In the genomic region with DNA sequence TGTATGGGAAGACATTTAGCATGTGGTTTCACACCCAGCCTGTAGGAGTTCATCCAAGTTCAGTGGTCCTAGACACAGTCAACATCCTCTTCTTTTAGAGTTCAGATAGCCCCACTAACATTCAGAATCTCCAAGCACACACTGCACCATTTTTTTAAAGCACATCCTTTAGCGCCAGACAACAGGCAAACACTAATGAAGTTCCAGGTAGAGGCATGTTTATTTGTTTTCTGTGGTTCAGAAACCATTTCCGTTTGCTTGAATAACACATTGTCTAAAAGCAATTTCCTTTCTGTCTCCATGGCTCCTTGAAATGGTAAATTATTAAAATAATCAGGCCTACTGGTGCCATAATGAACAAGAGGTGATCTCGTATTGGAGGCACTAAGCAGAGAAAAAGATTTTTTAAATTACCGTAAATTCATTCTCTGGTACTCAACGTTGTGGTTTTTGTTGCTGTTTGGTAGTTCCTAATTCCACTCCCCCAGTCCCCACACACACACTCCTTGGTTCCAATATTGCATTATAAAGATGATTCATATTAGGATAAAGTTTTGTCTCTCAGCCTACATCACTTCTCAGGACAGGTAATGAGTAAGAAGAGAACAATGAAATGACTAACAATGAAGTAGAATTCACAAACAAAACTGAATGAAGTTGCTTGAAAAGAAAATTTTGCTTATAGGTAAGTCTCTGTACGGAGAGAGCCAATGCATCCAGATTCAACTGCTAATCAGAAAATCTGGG, we compare ENCODE assay signal across 1 cellular context.
TF ChIP-seq lines count a peak whose summit lies in the region.

No MANE protein-coding gene starts in this region.

TF ChIP-seq in GM12878, 131 proteins besides CTCF, POLR2A, EP300 and RAD21 (continued from another document and continues in another):
- TF ChIP-seq, protein P1, sequence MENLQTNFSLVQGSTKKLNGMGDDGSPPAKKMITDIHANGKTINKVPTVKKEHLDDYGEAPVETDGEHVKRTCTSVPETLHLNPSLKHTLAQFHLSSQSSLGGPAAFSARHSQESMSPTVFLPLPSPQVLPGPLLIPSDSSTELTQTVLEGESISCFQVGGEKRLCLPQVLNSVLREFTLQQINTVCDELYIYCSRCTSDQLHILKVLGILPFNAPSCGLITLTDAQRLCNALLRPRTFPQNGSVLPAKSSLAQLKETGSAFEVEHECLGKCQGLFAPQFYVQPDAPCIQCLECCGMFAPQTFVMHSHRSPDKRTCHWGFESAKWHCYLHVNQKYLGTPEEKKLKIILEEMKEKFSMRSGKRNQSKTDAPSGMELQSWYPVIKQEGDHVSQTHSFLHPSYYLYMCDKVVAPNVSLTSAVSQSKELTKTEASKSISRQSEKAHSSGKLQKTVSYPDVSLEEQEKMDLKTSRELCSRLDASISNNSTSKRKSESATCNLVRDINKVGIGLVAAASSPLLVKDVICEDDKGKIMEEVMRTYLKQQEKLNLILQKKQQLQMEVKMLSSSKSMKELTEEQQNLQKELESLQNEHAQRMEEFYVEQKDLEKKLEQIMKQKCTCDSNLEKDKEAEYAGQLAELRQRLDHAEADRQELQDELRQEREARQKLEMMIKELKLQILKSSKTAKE (IDR thresholded peaks at IDR 0.05; ENCODE audit: low read depth, poor library complexity, severe bottlenecking) = peak; percentile 32
- TF ChIP-seq MXI1 (IDR thresholded peaks at IDR 0.05; ENCODE audit: low read depth, low read length) = no peak
- TF ChIP-seq, protein P2, sequence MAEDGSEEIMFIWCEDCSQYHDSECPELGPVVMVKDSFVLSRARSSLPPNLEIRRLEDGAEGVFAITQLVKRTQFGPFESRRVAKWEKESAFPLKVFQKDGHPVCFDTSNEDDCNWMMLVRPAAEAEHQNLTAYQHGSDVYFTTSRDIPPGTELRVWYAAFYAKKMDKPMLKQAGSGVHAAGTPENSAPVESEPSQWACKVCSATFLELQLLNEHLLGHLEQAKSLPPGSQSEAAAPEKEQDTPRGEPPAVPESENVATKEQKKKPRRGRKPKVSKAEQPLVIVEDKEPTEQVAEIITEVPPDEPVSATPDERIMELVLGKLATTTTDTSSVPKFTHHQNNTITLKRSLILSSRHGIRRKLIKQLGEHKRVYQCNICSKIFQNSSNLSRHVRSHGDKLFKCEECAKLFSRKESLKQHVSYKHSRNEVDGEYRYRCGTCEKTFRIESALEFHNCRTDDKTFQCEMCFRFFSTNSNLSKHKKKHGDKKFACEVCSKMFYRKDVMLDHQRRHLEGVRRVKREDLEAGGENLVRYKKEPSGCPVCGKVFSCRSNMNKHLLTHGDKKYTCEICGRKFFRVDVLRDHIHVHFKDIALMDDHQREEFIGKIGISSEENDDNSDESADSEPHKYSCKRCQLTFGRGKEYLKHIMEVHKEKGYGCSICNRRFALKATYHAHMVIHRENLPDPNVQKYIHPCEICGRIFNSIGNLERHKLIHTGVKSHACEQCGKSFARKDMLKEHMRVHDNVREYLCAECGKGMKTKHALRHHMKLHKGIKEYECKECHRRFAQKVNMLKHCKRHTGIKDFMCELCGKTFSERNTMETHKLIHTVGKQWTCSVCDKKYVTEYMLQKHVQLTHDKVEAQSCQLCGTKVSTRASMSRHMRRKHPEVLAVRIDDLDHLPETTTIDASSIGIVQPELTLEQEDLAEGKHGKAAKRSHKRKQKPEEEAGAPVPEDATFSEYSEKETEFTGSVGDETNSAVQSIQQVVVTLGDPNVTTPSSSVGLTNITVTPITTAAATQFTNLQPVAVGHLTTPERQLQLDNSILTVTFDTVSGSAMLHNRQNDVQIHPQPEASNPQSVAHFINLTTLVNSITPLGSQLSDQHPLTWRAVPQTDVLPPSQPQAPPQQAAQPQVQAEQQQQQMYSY (CRISPR knock-in tag; IDR thresholded peaks at IDR 0.05) = no peak
- peak; percentile 55; the same call in 1 of the 2 replicates for TF ChIP-seq JUND (IDR thresholded peaks at IDR 0.05; ENCODE audit: low read depth, low read length)
- no peak for TF ChIP-seq MEF2B (IDR thresholded peaks at IDR 0.05; ENCODE audit: partially characterized antibody, poor library complexity, severe bottlenecking)
- TF ChIP-seq PAX5 (IDR thresholded peaks at IDR 0.05; ENCODE audit: borderline replicate concordance, low read depth, low read length) = 0 out of 2 replicates have a peak, but pooled peaks have one; percentile 33
- TF ChIP-seq CREB1 (IDR thresholded peaks at IDR 0.05; ENCODE audit: low read depth) = peak; percentile 62; the same call in 1 of the 2 replicates
- TF ChIP-seq PML (IDR thresholded peaks at IDR 0.05; ENCODE audit: low read length) = peak; percentile 87
- TF ChIP-seq IKZF2 (IDR thresholded peaks at IDR 0.05) = peak; percentile 75 to 83; a peak in 3 of 4 replicates
- peak; percentile 62 for TF ChIP-seq MTA2 (IDR thresholded peaks at IDR 0.05; ENCODE audit: low read depth)
- TF ChIP-seq SRF (IDR thresholded peaks at IDR 0.05; ENCODE audit: low read depth in 2 of 2, low read length in 2 of 2) = peak in 1 of 2 experiments; percentile 79; a peak in 1 of 4 replicates
- TF ChIP-seq, protein P3, sequence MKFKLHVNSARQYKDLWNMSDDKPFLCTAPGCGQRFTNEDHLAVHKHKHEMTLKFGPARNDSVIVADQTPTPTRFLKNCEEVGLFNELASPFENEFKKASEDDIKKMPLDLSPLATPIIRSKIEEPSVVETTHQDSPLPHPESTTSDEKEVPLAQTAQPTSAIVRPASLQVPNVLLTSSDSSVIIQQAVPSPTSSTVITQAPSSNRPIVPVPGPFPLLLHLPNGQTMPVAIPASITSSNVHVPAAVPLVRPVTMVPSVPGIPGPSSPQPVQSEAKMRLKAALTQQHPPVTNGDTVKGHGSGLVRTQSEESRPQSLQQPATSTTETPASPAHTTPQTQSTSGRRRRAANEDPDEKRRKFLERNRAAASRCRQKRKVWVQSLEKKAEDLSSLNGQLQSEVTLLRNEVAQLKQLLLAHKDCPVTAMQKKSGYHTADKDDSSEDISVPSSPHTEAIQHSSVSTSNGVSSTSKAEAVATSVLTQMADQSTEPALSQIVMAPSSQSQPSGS (IDR thresholded peaks at IDR 0.05; ENCODE audit: low read length) = peak; percentile 98
- TF ChIP-seq KLF5 (IDR thresholded peaks at IDR 0.05; ENCODE audit: partially characterized antibody) = no peak
- TF ChIP-seq, protein P4, sequence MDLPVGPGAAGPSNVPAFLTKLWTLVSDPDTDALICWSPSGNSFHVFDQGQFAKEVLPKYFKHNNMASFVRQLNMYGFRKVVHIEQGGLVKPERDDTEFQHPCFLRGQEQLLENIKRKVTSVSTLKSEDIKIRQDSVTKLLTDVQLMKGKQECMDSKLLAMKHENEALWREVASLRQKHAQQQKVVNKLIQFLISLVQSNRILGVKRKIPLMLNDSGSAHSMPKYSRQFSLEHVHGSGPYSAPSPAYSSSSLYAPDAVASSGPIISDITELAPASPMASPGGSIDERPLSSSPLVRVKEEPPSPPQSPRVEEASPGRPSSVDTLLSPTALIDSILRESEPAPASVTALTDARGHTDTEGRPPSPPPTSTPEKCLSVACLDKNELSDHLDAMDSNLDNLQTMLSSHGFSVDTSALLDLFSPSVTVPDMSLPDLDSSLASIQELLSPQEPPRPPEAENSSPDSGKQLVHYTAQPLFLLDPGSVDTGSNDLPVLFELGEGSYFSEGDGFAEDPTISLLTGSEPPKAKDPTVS (IDR thresholded peaks at IDR 0.05; ENCODE audit: low read depth, low read length) = no peak
- peak; percentile 97 for TF ChIP-seq IRF4 (IDR thresholded peaks at IDR 0.05; ENCODE audit: low read depth, low read length)
- TF ChIP-seq MEF2A (IDR thresholded peaks at IDR 0.05; ENCODE audit: insufficient read depth, low read depth, low read length) = peak; percentile 80
- TF ChIP-seq, protein P5, sequence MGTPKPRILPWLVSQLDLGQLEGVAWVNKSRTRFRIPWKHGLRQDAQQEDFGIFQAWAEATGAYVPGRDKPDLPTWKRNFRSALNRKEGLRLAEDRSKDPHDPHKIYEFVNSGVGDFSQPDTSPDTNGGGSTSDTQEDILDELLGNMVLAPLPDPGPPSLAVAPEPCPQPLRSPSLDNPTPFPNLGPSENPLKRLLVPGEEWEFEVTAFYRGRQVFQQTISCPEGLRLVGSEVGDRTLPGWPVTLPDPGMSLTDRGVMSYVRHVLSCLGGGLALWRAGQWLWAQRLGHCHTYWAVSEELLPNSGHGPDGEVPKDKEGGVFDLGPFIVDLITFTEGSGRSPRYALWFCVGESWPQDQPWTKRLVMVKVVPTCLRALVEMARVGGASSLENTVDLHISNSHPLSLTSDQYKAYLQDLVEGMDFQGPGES (IDR thresholded peaks at IDR 0.05) = no peak
- TF ChIP-seq, protein P6, sequence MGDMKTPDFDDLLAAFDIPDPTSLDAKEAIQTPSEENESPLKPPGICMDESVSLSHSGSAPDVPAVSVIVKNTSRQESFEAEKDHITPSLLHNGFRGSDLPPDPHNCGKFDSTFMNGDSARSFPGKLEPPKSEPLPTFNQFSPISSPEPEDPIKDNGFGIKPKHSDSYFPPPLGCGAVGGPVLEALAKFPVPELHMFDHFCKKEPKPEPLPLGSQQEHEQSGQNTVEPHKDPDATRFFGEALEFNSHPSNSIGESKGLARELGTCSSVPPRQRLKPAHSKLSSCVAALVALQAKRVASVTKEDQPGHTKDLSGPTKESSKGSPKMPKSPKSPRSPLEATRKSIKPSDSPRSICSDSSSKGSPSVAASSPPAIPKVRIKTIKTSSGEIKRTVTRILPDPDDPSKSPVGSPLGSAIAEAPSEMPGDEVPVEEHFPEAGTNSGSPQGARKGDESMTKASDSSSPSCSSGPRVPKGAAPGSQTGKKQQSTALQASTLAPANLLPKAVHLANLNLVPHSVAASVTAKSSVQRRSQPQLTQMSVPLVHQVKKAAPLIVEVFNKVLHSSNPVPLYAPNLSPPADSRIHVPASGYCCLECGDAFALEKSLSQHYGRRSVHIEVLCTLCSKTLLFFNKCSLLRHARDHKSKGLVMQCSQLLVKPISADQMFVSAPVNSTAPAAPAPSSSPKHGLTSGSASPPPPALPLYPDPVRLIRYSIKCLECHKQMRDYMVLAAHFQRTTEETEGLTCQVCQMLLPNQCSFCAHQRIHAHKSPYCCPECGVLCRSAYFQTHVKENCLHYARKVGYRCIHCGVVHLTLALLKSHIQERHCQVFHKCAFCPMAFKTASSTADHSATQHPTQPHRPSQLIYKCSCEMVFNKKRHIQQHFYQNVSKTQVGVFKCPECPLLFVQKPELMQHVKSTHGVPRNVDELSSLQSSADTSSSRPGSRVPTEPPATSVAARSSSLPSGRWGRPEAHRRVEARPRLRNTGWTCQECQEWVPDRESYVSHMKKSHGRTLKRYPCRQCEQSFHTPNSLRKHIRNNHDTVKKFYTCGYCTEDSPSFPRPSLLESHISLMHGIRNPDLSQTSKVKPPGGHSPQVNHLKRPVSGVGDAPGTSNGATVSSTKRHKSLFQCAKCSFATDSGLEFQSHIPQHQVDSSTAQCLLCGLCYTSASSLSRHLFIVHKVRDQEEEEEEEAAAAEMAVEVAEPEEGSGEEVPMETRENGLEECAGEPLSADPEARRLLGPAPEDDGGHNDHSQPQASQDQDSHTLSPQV (IDR thresholded peaks at IDR 0.05) = no peak
- TF ChIP-seq CHD4 (IDR thresholded peaks at IDR 0.05) = no peak
- TF ChIP-seq GABPA (IDR thresholded peaks at IDR 0.05; ENCODE audit: low read depth) = peak; percentile 78
- no peak for TF ChIP-seq NFYA (IDR thresholded peaks at IDR 0.05; ENCODE audit: borderline replicate concordance, low read depth, low read length)
- peak; percentile 96 for TF ChIP-seq FOXM1 (IDR thresholded peaks at IDR 0.05; ENCODE audit: low read depth, low read length)
- TF ChIP-seq TCF12 (IDR thresholded peaks at IDR 0.05; ENCODE audit: low read depth, low read length) = no peak
- TF ChIP-seq JUNB (IDR thresholded peaks at IDR 0.05) = peak; percentile 100
- peak; percentile 99 for TF ChIP-seq NFIC (IDR thresholded peaks at IDR 0.05; ENCODE audit: low read depth, low read length)
- no peak for TF ChIP-seq SMARCA5 (IDR thresholded peaks at IDR 0.05)
- no peak for TF ChIP-seq RCOR1 (conservative IDR thresholded peaks at IDR 0.05; ENCODE audit: low read depth, low read length)
- TF ChIP-seq TCF3 (IDR thresholded peaks at IDR 0.05; ENCODE audit: borderline replicate concordance, insufficient read depth, low read depth, low read length) = no peak
- TF ChIP-seq, protein P7, sequence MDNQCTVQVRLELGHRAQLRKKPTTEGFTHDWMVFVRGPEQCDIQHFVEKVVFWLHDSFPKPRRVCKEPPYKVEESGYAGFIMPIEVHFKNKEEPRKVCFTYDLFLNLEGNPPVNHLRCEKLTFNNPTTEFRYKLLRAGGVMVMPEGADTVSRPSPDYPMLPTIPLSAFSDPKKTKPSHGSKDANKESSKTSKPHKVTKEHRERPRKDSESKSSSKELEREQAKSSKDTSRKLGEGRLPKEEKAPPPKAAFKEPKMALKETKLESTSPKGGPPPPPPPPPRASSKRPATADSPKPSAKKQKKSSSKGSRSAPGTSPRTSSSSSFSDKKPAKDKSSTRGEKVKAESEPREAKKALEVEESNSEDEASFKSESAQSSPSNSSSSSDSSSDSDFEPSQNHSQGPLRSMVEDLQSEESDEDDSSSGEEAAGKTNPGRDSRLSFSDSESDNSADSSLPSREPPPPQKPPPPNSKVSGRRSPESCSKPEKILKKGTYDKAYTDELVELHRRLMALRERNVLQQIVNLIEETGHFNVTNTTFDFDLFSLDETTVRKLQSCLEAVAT (IDR thresholded peaks at IDR 0.05) = no peak
- TF ChIP-seq, protein P8, sequence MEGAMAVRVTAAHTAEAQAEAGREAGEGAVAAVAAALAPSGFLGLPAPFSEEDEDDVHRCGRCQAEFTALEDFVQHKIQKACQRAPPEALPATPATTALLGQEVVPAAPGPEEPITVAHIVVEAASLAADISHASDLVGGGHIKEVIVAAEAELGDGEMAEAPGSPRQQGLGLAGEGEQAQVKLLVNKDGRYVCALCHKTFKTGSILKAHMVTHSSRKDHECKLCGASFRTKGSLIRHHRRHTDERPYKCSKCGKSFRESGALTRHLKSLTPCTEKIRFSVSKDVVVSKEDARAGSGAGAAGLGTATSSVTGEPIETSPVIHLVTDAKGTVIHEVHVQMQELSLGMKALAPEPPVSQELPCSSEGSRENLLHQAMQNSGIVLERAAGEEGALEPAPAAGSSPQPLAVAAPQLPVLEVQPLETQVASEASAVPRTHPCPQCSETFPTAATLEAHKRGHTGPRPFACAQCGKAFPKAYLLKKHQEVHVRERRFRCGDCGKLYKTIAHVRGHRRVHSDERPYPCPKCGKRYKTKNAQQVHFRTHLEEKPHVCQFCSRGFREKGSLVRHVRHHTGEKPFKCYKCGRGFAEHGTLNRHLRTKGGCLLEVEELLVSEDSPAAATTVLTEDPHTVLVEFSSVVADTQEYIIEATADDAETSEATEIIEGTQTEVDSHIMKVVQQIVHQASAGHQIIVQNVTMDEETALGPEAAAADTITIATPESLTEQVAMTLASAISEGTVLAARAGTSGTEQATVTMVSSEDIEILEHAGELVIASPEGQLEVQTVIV (IDR thresholded peaks at IDR 0.05; ENCODE audit: borderline replicate concordance, partially characterized antibody) = no peak
- no peak for TF ChIP-seq YY1 (IDR thresholded peaks at IDR 0.05; ENCODE audit: low read depth, low read length)
- TF ChIP-seq MYB (IDR thresholded peaks at IDR 0.05; ENCODE audit: borderline replicate concordance, low read depth, low read length) = no peak
- peak; percentile 97 for TF ChIP-seq RUNX3 (IDR thresholded peaks at IDR 0.05; ENCODE audit: low read length)
- peak; percentile 75; the same call in 1 of the 2 replicates for TF ChIP-seq ZBED1 (IDR thresholded peaks at IDR 0.05; ENCODE audit: borderline replicate concordance)
- peak; percentile 90; the same call in 1 of the 2 replicates for TF ChIP-seq CBX5 (IDR thresholded peaks at IDR 0.05; ENCODE audit: low read depth)
- no peak for TF ChIP-seq HDAC6 (IDR thresholded peaks at IDR 0.05; ENCODE audit: unreplicated experiment)
- no peak for TF ChIP-seq NBN (IDR thresholded peaks at IDR 0.05)
- TF ChIP-seq BCL11A (IDR thresholded peaks at IDR 0.05; ENCODE audit: low read depth, low read length) = peak; percentile 95
- TF ChIP-seq, protein P9, sequence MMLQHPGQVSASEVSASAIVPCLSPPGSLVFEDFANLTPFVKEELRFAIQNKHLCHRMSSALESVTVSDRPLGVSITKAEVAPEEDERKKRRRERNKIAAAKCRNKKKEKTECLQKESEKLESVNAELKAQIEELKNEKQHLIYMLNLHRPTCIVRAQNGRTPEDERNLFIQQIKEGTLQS (IDR thresholded peaks at IDR 0.05; ENCODE audit: borderline replicate concordance, extremely low read depth, low read depth, low read length) = no peak
